In genomic region chrX:231637-232277, GRCh38 we compare ENCODE assay signal across 8 cellular contexts. TPM values are rescaled to one million over a fixed set of nuclear protein-coding genes. Genes with fewer than 3 reads are reported as not detected.
DNase-seq lines count a peak whose midpoint lies in the region; ATAC-seq and FAIRE-seq lines count a peak whose summit lies in the region.
"Not testable (repeated sequence)": the region's sequence is repeated elsewhere in the genome, so short reads cannot be mapped to it uniquely, and the experiment has no call there.

No MANE protein-coding gene starts in this region.

- not testable (repeated sequence) for H3K4me1 Mint-ChIP-seq in stimulated activated effector memory CD8-positive, alpha-beta T cell treated with anti-CD3 and anti-CD28 coated beads, Interleukin-12 subunit alpha, Interleukin-12 subunit beta, amount 100 ng/mL, for 72 hours

- H3K4me3 Mint-ChIP-seq in stimulated activated effector memory CD8-positive, alpha-beta T cell treated with anti-CD3 and anti-CD28 coated beads, Interleukin-12 subunit alpha, Interleukin-12 subunit beta, amount 100 ng/mL, for 72 hours = not testable (repeated sequence)

- intact Hi-C loops in left ventricle myocardium superior (cut with micrococcal nuclease) = not testable (repeated sequence)

- FAIRE-seq in G401.6 (lab: Jason Lieb, UNC) = peak; percentile 98

- H3K9me3 Mint-ChIP-seq in activated naive CD4-positive, alpha-beta T cell treated with anti-CD3 and anti-CD28 coated beads, Interleukin-2, amount 50 U/mL, for 72 hours; stimulated activated effector memory CD8-positive, alpha-beta T cell treated with anti-CD3 and anti-CD28 coated beads, Interleukin-12 subunit alpha, Interleukin-12 subunit beta, amount 100 ng/mL, for 72 hours: not testable (repeated sequence)

- not testable (repeated sequence) for H3K36me3 Mint-ChIP-seq in activated naive CD4-positive, alpha-beta T cell treated with anti-CD3 and anti-CD28 coated beads, Interleukin-2, amount 50 U/mL, for 72 hours; stimulated activated effector memory CD8-positive, alpha-beta T cell treated with anti-CD3 and anti-CD28 coated beads, Interleukin-12 subunit alpha, Interleukin-12 subunit beta, amount 100 ng/mL, for 72 hours

- not testable (repeated sequence) for H3K27ac Mint-ChIP-seq in activated naive CD4-positive, alpha-beta T cell treated with anti-CD3 and anti-CD28 coated beads, Interleukin-2, amount 50 U/mL, for 72 hours; stimulated activated effector memory CD8-positive, alpha-beta T cell treated with anti-CD3 and anti-CD28 coated beads, Interleukin-12 subunit alpha, Interleukin-12 subunit beta, amount 100 ng/mL, for 72 hours

- ATAC-seq in GM19351 (IDR thresholded peaks at IDR 0.05; ENCODE audit: unreplicated experiment) (peak; percentile 95), GM21717 (IDR thresholded peaks at IDR 0.05; ENCODE audit: unreplicated experiment) (peak; percentile 89), HG03045 (IDR thresholded peaks at IDR 0.05; ENCODE audit: unreplicated experiment) (peak; percentile 91), HG03558 (IDR thresholded peaks at IDR 0.05; ENCODE audit: extremely low read depth, unreplicated experiment) (peak; percentile 83), left ventricle myocardium superior (peak; percentile 98)
- peak; percentile 88 to 96 for ATAC-seq in activated naive CD4-positive, alpha-beta T cell treated with anti-CD3 and anti-CD28 coated beads, Interleukin-2, amount 50 U/mL, for 72 hours
- ATAC-seq in stimulated activated effector memory CD8-positive, alpha-beta T cell treated with anti-CD3 and anti-CD28 coated beads, Interleukin-12 subunit alpha, Interleukin-12 subunit beta, amount 100 ng/mL, for 72 hours = peak; percentile 94

- not testable (repeated sequence) for DNase-seq in activated naive CD4-positive, alpha-beta T cell treated with anti-CD3 and anti-CD28 coated beads, Interleukin-2, amount 50 U/mL, for 72 hours (ENCODE audit: low spot score in 2 of 2); left ventricle myocardium superior; stimulated activated effector memory CD8-positive, alpha-beta T cell treated with anti-CD3 and anti-CD28 coated beads, Interleukin-12 subunit alpha, Interleukin-12 subunit beta, amount 100 ng/mL, for 72 hours (ENCODE audit: low spot score in 2 of 2)

RNA-seq across cellular contexts. Expression of gene PLCXD1, which starts 49.4 kb away (rescaled TPM):
- total RNA-seq in activated naive CD4-positive, alpha-beta T cell treated with anti-CD3 and anti-CD28 coated beads, Interleukin-2, amount 50 U/mL, for 72 hours = 100 to 1,000 TPM in 1 of 2 donors, 10 to 100 TPM in 1; 61.4 to 118 TPM
- total RNA-seq in left ventricle myocardium superior = 6.8 TPM
